ENCODE assay signal across 13 cellular contexts in genomic region chr9:118961857-118962256, GRCh38.
DNase-seq lines count a peak whose midpoint lies in the region; FAIRE-seq and TF ChIP-seq lines count a peak whose summit lies in the region.
"Had no signal": no experiment of that assay in that cellular context is flagged by ENCODE, and none has a peak within 500 bp of the region (broad histone marks: within the 10 kb centered on the region; RNA-seq: fewer than 3 reads in every experiment).

No MANE protein-coding gene starts in this region.

- H3K36me3 ChIP-seq in MG63 (no peaks in the 10 kb centered on the region), neuronal stem cell (replicated peaks in 1 of 2; ENCODE audit: control insufficient read depth in 2 of 2, insufficient read depth in 2 of 2, low read length in 2 of 2) (no peaks in the 10 kb centered on the region), kidney (ENCODE audit: control insufficient read depth in 1 of 2, insufficient read depth in 2 of 2, low read length in 2 of 2) (no peaks in the 10 kb centered on the region)

- no peak overlapping the region for H4K8ac ChIP-seq in neuronal stem cell (ENCODE audit: low read depth, low read length)

- no peaks in the 10 kb centered on the region for H3K79me1 ChIP-seq in neuronal stem cell (ENCODE audit: low read depth, low read length)

- FAIRE-seq in D721Med (lab: Jason Lieb, UNC) (no peak), kidney (lab: Jason Lieb, UNC) (no peak)
- FAIRE-seq: GM19239 had no signal

- intact Hi-C loops in kidney (cut with DNase I), result no loop called here

- H2BK12ac ChIP-seq in neuronal stem cell (ENCODE audit: low read length), result no peak overlapping the region

- H4K91ac ChIP-seq in neuronal stem cell (ENCODE audit: low read depth, low read length, poor library complexity), result no peak overlapping the region

- no peaks in the 10 kb centered on the region for H3K27me3 Mint-ChIP-seq in mesothelial cell of epicardium (ENCODE audit: low read depth)
- H3K27me3 Mint-ChIP-seq: brain had no signal

- no peaks in the 10 kb centered on the region for H3K9me3 Mint-ChIP-seq in mesothelial cell of epicardium

- no peak overlapping the region for H2AK5ac ChIP-seq in neuronal stem cell (ENCODE audit: low read depth, low read length)

- H3K14ac ChIP-seq in neuronal stem cell (ENCODE audit: low read length), result no peak overlapping the region

- no peak overlapping the region for H3K27ac ChIP-seq in neuronal stem cell (replicated peaks; ENCODE audit: low read length)
- no peak overlapping the region for H3K27ac ChIP-seq in kidney (ENCODE audit: low read depth in 2 of 2, low read length in 2 of 2)
- peak overlapping the region in 1 of 2 donors; percentile 49 for H3K27ac ChIP-seq in coronary artery

- peaks cover 0 to 6% of the 10 kb centered on the region in 2 donors for H3K4me1 ChIP-seq in neuronal stem cell (ENCODE audit: control insufficient read depth in 2 of 2, insufficient read depth in 1 of 2, low read depth in 1 of 2, low read length in 2 of 2)
- no peaks in the 10 kb centered on the region for H3K4me1 ChIP-seq in kidney (ENCODE audit: control insufficient read depth in 1 of 2, insufficient read depth in 1 of 2, low read depth in 1 of 2, low read length in 2 of 2)

- H3K9me3 ChIP-seq in MG63, result no peaks in the 10 kb centered on the region
- H3K9me3 ChIP-seq in neuronal stem cell (replicated peaks in 1 of 2; ENCODE audit: control insufficient read depth in 2 of 2, insufficient read depth in 1 of 2, low read depth in 1 of 2, low read length in 2 of 2), result no peaks in the 10 kb centered on the region
- no peaks in the 10 kb centered on the region for H3K9me3 ChIP-seq in kidney (ENCODE audit: control insufficient read depth in 1 of 2, low read length in 2 of 2)

- H2AFZ ChIP-seq in neuronal stem cell (ENCODE audit: low read length), result no peak overlapping the region

- TF ChIP-seq CTCF in fibroblast of pulmonary artery (IDR thresholded peaks at IDR 0.05; ENCODE audit: low read length, missing control alignments), result no peak
- TF ChIP-seq CTCF in D721Med (IDR thresholded peaks at IDR 0.05; ENCODE audit: insufficient read depth, missing control alignments), result no peak
- TF ChIP-seq CTCF in kidney (IDR thresholded peaks at IDR 0.05; ENCODE audit: borderline replicate concordance, extremely low read depth, insufficient read depth), result no peak
- no peak for TF ChIP-seq CTCF in mesothelial cell of epicardium (IDR thresholded peaks at IDR 0.05; ENCODE audit: unreplicated experiment)
- no peak for TF ChIP-seq CTCF in coronary artery (IDR thresholded peaks at IDR 0.05)

- WGBS in neuronal stem cell (ENCODE audit: extremely low coverage in 2 of 2, insufficient read length in 2 of 2, insufficient replicate concordance in 1 of 2), 2 donors, result no CpG with 5 or more reads among the region's 1 CpG

- H3K18ac ChIP-seq in neuronal stem cell (ENCODE audit: low read length), result no peak overlapping the region

- no peak overlapping the region for H2BK15ac ChIP-seq in neuronal stem cell (ENCODE audit: low read length)

- H2BK120ac ChIP-seq in neuronal stem cell (ENCODE audit: low read depth, low read length), result no peak overlapping the region

- H3K27me3 ChIP-seq in MG63 (no peaks in the 10 kb centered on the region), neuronal stem cell (ENCODE audit: control insufficient read depth in 3 of 3, insufficient read depth in 3 of 3, low read depth in 1 of 3, low read length in 3 of 3) (no peaks in the 10 kb centered on the region)

- H3K27ac Mint-ChIP-seq in mesothelial cell of epicardium, result no peak overlapping the region

- H2BK5ac ChIP-seq in neuronal stem cell (ENCODE audit: low read length), result no peak overlapping the region

- no peak overlapping the region for H3K4me3 ChIP-seq in MG63
- no peak overlapping the region for H3K4me3 ChIP-seq in fibroblast of pulmonary artery (replicated peaks; ENCODE audit: low read depth, low read length)
- H3K4me3 ChIP-seq in neuronal stem cell (ENCODE audit: low read length in 2 of 2), result no peak overlapping the region
- no peak overlapping the region for H3K4me3 ChIP-seq in kidney (ENCODE audit: low read length in 2 of 2)
- H3K4me3 ChIP-seq in coronary artery, result no peak overlapping the region

- no peak overlapping the region for H3K4me2 ChIP-seq in neuronal stem cell (ENCODE audit: insufficient read depth, low read length, poor library complexity, severe bottlenecking)

- H3K36me3 Mint-ChIP-seq in mesothelial cell of epicardium, result no peaks in the 10 kb centered on the region
- H3K36me3 Mint-ChIP-seq: brain had no signal

- H3K9ac ChIP-seq in neuronal stem cell (ENCODE audit: low read depth, low read length, poor library complexity), result no peak overlapping the region
- no peak overlapping the region for H3K9ac ChIP-seq in kidney (ENCODE audit: low read length in 2 of 2)

- H3K4ac ChIP-seq in neuronal stem cell (ENCODE audit: low read length), result no peak overlapping the region

- no peak overlapping the region for H3K23ac ChIP-seq in neuronal stem cell (ENCODE audit: low read depth, low read length, poor library complexity)

- peak; percentile 2 for DNase-seq in COLO829 (ENCODE audit: low spot score)
- DNase-seq in MG63, result peak; percentile 8
- DNase-seq in fibroblast of pulmonary artery (ENCODE audit: low read depth), result peak; percentile 1
- peak; percentile 61 for DNase-seq in neuronal stem cell (ENCODE audit: low spot score)
- DNase-seq in D721Med (ENCODE audit: insufficient read length, low spot score), result no peak
- no peak for DNase-seq in kidney
- no peak for DNase-seq in mesothelial cell of epicardium (ENCODE audit: low spot score in 2 of 2, unreplicated experiment in 2 of 2)
- no peak for DNase-seq in coronary artery (ENCODE audit: low spot score)
- DNase-seq: activated CD8-positive, alpha-beta memory T cell treated with anti-CD3 and anti-CD28 coated beads for 24 hours; SHP77; stimulated activated CD8-positive, alpha-beta memory T cell treated with anti-CD3 and anti-CD28 coated beads, Interleukin-4, amount 100 ng/mL, for 48 hours had no signal

- no peak overlapping the region for H3K4me3 Mint-ChIP-seq in mesothelial cell of epicardium
- H3K4me3 Mint-ChIP-seq: brain had no signal

- H3K4me1 Mint-ChIP-seq in mesothelial cell of epicardium, result no peaks in the 10 kb centered on the region

Comparison
In these comparisons a context has a peak if more than half of its experiments do, and no peak if none do; other contexts are left out.
1. DNase-seq: peak in COLO829 (single experiment), MG63 (single experiment), fibroblast of pulmonary artery (single experiment) and neuronal stem cell (single experiment); none in D721Med (single experiment), kidney (single experiment), mesothelial cell of epicardium (0 of 2) and coronary artery (single experiment).